25 cellular contexts compared by ENCODE assay signal in genomic region chr20:40606237-40606636, GRCh38.
"Had no signal": no experiment of that assay in that cellular context is flagged by ENCODE, and none has a peak within 500 bp of the region (broad histone marks: within the 10 kb centered on the region; RNA-seq: fewer than 3 reads in every experiment).

No MANE protein-coding gene starts in this region.

- H3K4me3 ChIP-seq: coronary artery, esophagus squamous epithelium, heart right ventricle, lung, mucosa of descending colon, neural progenitor cell, psoas muscle, skin epidermis, spleen, transverse colon had no signal

- ATAC-seq: heart right ventricle; left cardiac atrium; mucosa of descending colon; psoas muscle; right cardiac atrium; stimulated activated memory B cell treated with anti-CD40 and anti-IgM and Interleukin-4, amounts not matched to agents 10 μg/mL and 1 μg/mL and 100 μg/mL, for 72 hours had no signal

- H3K4me1 ChIP-seq: heart right ventricle, neural progenitor cell, psoas muscle, transverse colon had no signal

- H3K4me3 Mint-ChIP-seq: memory B cell; mesothelial cell of epicardium; naive B cell; nephron; neural progenitor cell; stimulated activated memory B cell treated with anti-CD40 and anti-IgM and Interleukin-4, amounts not matched to agents 10 μg/mL and 1 μg/mL and 100 μg/mL, for 72 hours; stimulated activated naive CD8-positive, alpha-beta T cell treated with anti-CD3 and anti-CD28 coated beads, Interleukin-15, Interleukin-2, amounts not matched to agents 100 ng/mL and 50 ng/mL, for 24 hours had no signal

- H3K27ac ChIP-seq: coronary artery, epithelial cell of prostate, esophagus squamous epithelium, heart right ventricle, neural progenitor cell, psoas muscle, skin epidermis, spleen, transverse colon had no signal

- H3K4me1 Mint-ChIP-seq: memory B cell; naive B cell; nephron; neural progenitor cell; stimulated activated memory B cell treated with anti-CD40 and anti-IgM and Interleukin-4, amounts not matched to agents 10 μg/mL and 1 μg/mL and 100 μg/mL, for 72 hours had no signal

- H3K36me3 ChIP-seq: esophagus squamous epithelium, heart right ventricle, neural progenitor cell, spleen, transverse colon had no signal

- H3K27ac Mint-ChIP-seq: memory B cell; mesothelial cell of epicardium; naive B cell; neural progenitor cell; stimulated activated memory B cell treated with anti-CD40 and anti-IgM and Interleukin-4, amounts not matched to agents 10 μg/mL and 1 μg/mL and 100 μg/mL, for 72 hours; stimulated activated naive CD8-positive, alpha-beta T cell treated with anti-CD3 and anti-CD28 coated beads, Interleukin-15, Interleukin-2, amounts not matched to agents 100 ng/mL and 50 ng/mL, for 24 hours had no signal

- H3K27me3 ChIP-seq: esophagus squamous epithelium, neural progenitor cell, transverse colon had no signal

- H3K36me3 Mint-ChIP-seq: memory B cell; mesothelial cell of epicardium; naive B cell; neural progenitor cell; stimulated activated memory B cell treated with anti-CD40 and anti-IgM and Interleukin-4, amounts not matched to agents 10 μg/mL and 1 μg/mL and 100 μg/mL, for 72 hours had no signal

- DNase-seq: dermis blood vessel endothelial cell; esophagus squamous epithelium; foreskin melanocyte; glutamatergic neuron; heart right ventricle; hippocampal formation; left cardiac atrium; mucosa of descending colon; naive B cell; posterior cingulate gyrus; psoas muscle; right cardiac atrium; spleen; stimulated activated CD4-positive, alpha-beta T cell treated with anti-CD3 and anti-CD28 coated beads, Interleukin-4, amount 100 ng/mL, for 4 hours; transverse colon had no signal

- H3K9me3 Mint-ChIP-seq: mesothelial cell of epicardium; nephron; stimulated activated memory B cell treated with anti-CD40 and anti-IgM and Interleukin-4, amounts not matched to agents 10 μg/mL and 1 μg/mL and 100 μg/mL, for 72 hours; stimulated activated naive CD8-positive, alpha-beta T cell treated with anti-CD3 and anti-CD28 coated beads, Interleukin-15, Interleukin-2, amounts not matched to agents 100 ng/mL and 50 ng/mL, for 24 hours had no signal

- H3K4me2 ChIP-seq: neural progenitor cell had no signal

- H3K9me3 ChIP-seq: esophagus squamous epithelium, heart right ventricle, mucosa of descending colon, psoas muscle, spleen, transverse colon had no signal

- H3K9ac ChIP-seq: neural progenitor cell had no signal
